12 cellular contexts compared by ENCODE assay signal in genomic region chr11:10908215-10908990, GRCh38. TPM values are rescaled to one million over a fixed set of nuclear protein-coding genes. Genes with fewer than 3 reads are reported as not detected.
A peak's percentile ranks its signal among the peaks of the same experiment; 100 is the strongest.
DNase-seq lines count a peak whose midpoint lies in the region; ATAC-seq and TF ChIP-seq lines count a peak whose summit lies in the region.
"Had no signal": no experiment of that assay in that cellular context is flagged by ENCODE, and none has a peak within 500 bp of the region (broad histone marks: within the 10 kb centered on the region; RNA-seq: fewer than 3 reads in every experiment).

No MANE protein-coding gene starts in this region.

- H3K9ac ChIP-seq in HUES64 (ENCODE audit: low read depth, low read length) = no peak overlapping the region

- H3K27me3 ChIP-seq in HUES64 (ENCODE audit: insufficient read depth, low read length) (no peaks in the 10 kb centered on the region), left ventricle myocardium inferior (ENCODE audit: low read depth) (no peaks in the 10 kb centered on the region)

- no peak for ATAC-seq in stimulated activated naive CD8-positive, alpha-beta T cell treated with anti-CD3 and anti-CD28 coated beads, Interleukin-15, Interleukin-2, amounts not matched to agents 100 U/mL and 50 U/mL, for 24 hours

- H3K27ac ChIP-seq in HUES64 (ENCODE audit: low read depth, low read length) (peak overlapping the region; percentile 76; the same call in 1 of the 2 replicates), left ventricle myocardium inferior (replicated peaks) (no peak overlapping the region)

- H3K4me3 ChIP-seq in HUES64 (ENCODE audit: low read length) (no peak overlapping the region), left ventricle myocardium inferior (no peak overlapping the region)

- TF ChIP-seq CTCF in AG09319 (IDR thresholded peaks at IDR 0.05; ENCODE audit: low read depth, low read length) = no peak
- TF ChIP-seq CTCF in left ventricle myocardium inferior (IDR thresholded peaks at IDR 0.05; ENCODE audit: borderline replicate concordance) = no peak

- 79% methylated on average over 8 of the region's 8 CpGs for WGBS in HUES64

- H3K4me1 ChIP-seq in HUES64 (ENCODE audit: insufficient read depth, low read length) (peaks cover 8% of the 10 kb centered on the region), left ventricle myocardium inferior (peaks cover 39% of the 10 kb centered on the region)

- H3K9me3 ChIP-seq in HUES64 (ENCODE audit: insufficient read depth, low read depth, low read length) = no peaks in the 10 kb centered on the region
- no peaks in the 10 kb centered on the region for H3K9me3 ChIP-seq in left ventricle myocardium inferior (replicated peaks)

- DNase-seq in AG09319 (ENCODE audit: extremely low read depth, low read depth) (peak; percentile 65), astrocyte of the hippocampus (ENCODE audit: low read depth, low spot score) (peak; percentile 96), kidney tubule cell (ENCODE audit: low spot score) (peak; percentile 94), left ventricle myocardium inferior (no peak), Ammon's horn (ENCODE audit: low spot score) (no peak), putamen (ENCODE audit: low spot score) (no peak)
- no peak for DNase-seq in stimulated activated naive CD8-positive, alpha-beta T cell treated with anti-CD3 and anti-CD28 coated beads, Interleukin-15, Interleukin-2, amounts not matched to agents 100 U/mL and 50 U/mL, for 24 hours
- DNase-seq: activated effector memory CD4-positive, alpha-beta T cell treated with anti-CD3 and anti-CD28 coated beads, Interleukin-2, amount 50 U/mL, for 16 hours; CD4-positive, alpha-beta T cell; effector CD4-positive, alpha-beta T cell; posterior cingulate gyrus had no signal

- H3K36me3 ChIP-seq in HUES64 (ENCODE audit: insufficient read depth, low read length) (no peaks in the 10 kb centered on the region), left ventricle myocardium inferior (no peaks in the 10 kb centered on the region)

- intact Hi-C loops in left ventricle myocardium inferior (cut with micrococcal nuclease) = loop anchor here (10.0 kb wide), 1 partner anchor 114 kb away; no protein-coding TSS in a partner anchor

RNA-seq across cellular contexts. Expression of gene ZBED5, which starts 50.5 kb away (rescaled TPM):
- polyA plus RNA-seq in HUES64 (2013, experiment 1 of 2) = 53.6 TPM
- 62.7 TPM for polyA plus RNA-seq in HUES64 (2013, experiment 2 of 2)
- total RNA-seq in left ventricle myocardium inferior = 41.6 TPM

Comparison
In these comparisons a context has a peak if more than half of its experiments do, and no peak if none do; other contexts are left out.
1. DNase-seq: peak in AG09319 (single experiment), astrocyte of the hippocampus (single experiment) and kidney tubule cell (single experiment); none in stimulated activated naive CD8-positive, alpha-beta T cell treated with anti-CD3 and anti-CD28 coated beads, Interleukin-15, Interleukin-2, amounts not matched to agents 100 U/mL and 50 U/mL, for 24 hours (single experiment), left ventricle myocardium inferior (single experiment), Ammon's horn (single experiment) and putamen (single experiment).